Comparison of ENCODE assay signal across 8 cellular contexts in genomic region chr17:29291163-29291752, GRCh38. TPM values are rescaled to one million over a fixed set of nuclear protein-coding genes. Genes with fewer than 3 reads are reported as not detected.
A peak's percentile ranks its signal among the peaks of the same experiment; 100 is the strongest.
DNase-seq lines count a peak whose midpoint lies in the region; ATAC-seq and TF ChIP-seq lines count a peak whose summit lies in the region.

No MANE protein-coding gene starts in this region.

- H3K36me3 Mint-ChIP-seq in CD8-positive, alpha-beta T cell = peaks cover 39% of the 10 kb centered on the region
- H3K36me3 Mint-ChIP-seq in activated T-helper 1 cell treated with anti-CD3 and anti-CD28 coated beads, Interleukin-12 subunit alpha, Interleukin-12 subunit beta, Interleukin-2, Interleukin-4 antibody, amounts not matched to agents 30 ng/mL and 10 ng/mL and 1 ng/mL, durations not matched to agents 14 hours and 24 hours and 36 hours (ENCODE audit: low read depth) = peaks cover 45% of the 10 kb centered on the region

- POLR2A ChIA-PET in CD8-positive, alpha-beta T cell (lab: Charles Lee) = interaction anchor here (0.6 to 2.4 kb wide), 8 partner anchors 11 to 340 kb away, joined by 3 to 8 read pairs (median 4); partner anchors contain the start of gene PHF12

- peak overlapping the region; percentile 84 for H3K4me3 Mint-ChIP-seq in CD8-positive, alpha-beta T cell
- peak overlapping the region; percentile 92 for H3K4me3 Mint-ChIP-seq in activated T-helper 1 cell treated with anti-CD3 and anti-CD28 coated beads, Interleukin-12 subunit alpha, Interleukin-12 subunit beta, Interleukin-2, Interleukin-4 antibody, amounts not matched to agents 30 ng/mL and 10 ng/mL and 1 ng/mL, durations not matched to agents 14 hours and 24 hours and 36 hours

- peak; percentile 63 for TF ChIP-seq CTCF in CD8-positive, alpha-beta T cell (IDR thresholded peaks at IDR 0.05)
- peak; percentile 35 to 83 (median 70) for TF ChIP-seq CTCF in prostate gland (IDR thresholded peaks at IDR 0.05)

- WGBS in GM23248 (ENCODE audit: low coverage in 1 of 2, low lambda C conversion rate in 2 of 2, missing lambda C conversion rate in 2 of 2), 2 experiments = 2% methylated on average over 5 of the region's 5 CpGs
- WGBS in prostate gland = 12% methylated on average over 5 of the region's 5 CpGs

- TF ChIP-seq POLR2A in prostate gland (IDR thresholded peaks at IDR 0.05) = no peak

- peaks cover 44% of the 10 kb centered on the region for H4K20me1 ChIP-seq in GM23248 (ENCODE audit: insufficient read depth)

- intact Hi-C loops in CD8-positive, alpha-beta T cell (cut with DNase I, micrococcal nuclease) = loop anchor here (1.0 to 10.0 kb wide), 10 partner anchors 20 to 826 kb away; partner anchors contain the start of genes ABHD15 (in 2 of the 2), TP53I13 (in 2 of the 2), NEK8 (in 1 of the 2) and NSRP1 (in 1 of the 2)
- intact Hi-C loops in activated T-helper 1 cell treated with anti-CD3 and anti-CD28 coated beads, Interleukin-12 subunit alpha, Interleukin-12 subunit beta, Interleukin-2, Interleukin-4 antibody, amounts not matched to agents 30 ng/mL and 10 ng/mL and 1 ng/mL, durations not matched to agents 14 hours and 24 hours and 36 hours (cut with micrococcal nuclease) = loop anchor here (1.0 to 10.0 kb wide), 5 partner anchors 34 to 1084 kb away; partner anchors contain the start of genes CPD, NEK8 and TLCD1
- intact Hi-C loops in prostate gland (cut with DNase I) = loop anchor here (5.0 kb wide), 1 partner anchor 39 kb away; no protein-coding TSS in a partner anchor

- H3K9me3 ChIP-seq in CD8-positive, alpha-beta T cell (ENCODE audit: low read length) = no peaks in the 10 kb centered on the region
- H3K9me3 ChIP-seq in GM23248 (ENCODE audit: low read depth) (no peaks in the 10 kb centered on the region), prostate gland (no peaks in the 10 kb centered on the region)

- no peak overlapping the region for H2AFZ ChIP-seq in GM23248

- peaks cover 69% of the 10 kb centered on the region for H3K4me1 Mint-ChIP-seq in CD8-positive, alpha-beta T cell (ENCODE audit: low read depth)
- H3K4me1 Mint-ChIP-seq in activated T-helper 1 cell treated with anti-CD3 and anti-CD28 coated beads, Interleukin-12 subunit alpha, Interleukin-12 subunit beta, Interleukin-2, Interleukin-4 antibody, amounts not matched to agents 30 ng/mL and 10 ng/mL and 1 ng/mL, durations not matched to agents 14 hours and 24 hours and 36 hours (ENCODE audit: low read depth) = peaks cover 68% of the 10 kb centered on the region

- peak overlapping the region; percentile 97 for H3K4me2 ChIP-seq in GM23248 (ENCODE audit: unreplicated experiment)

- ATAC-seq in CD8-positive, alpha-beta T cell = no peak
- ATAC-seq in GM21723 (IDR thresholded peaks at IDR 0.05; ENCODE audit: unreplicated experiment) (no peak), HG02970 (IDR thresholded peaks at IDR 0.05; ENCODE audit: low FRiP score, unreplicated experiment) (no peak)

- peak overlapping the region; percentile 89 for H3K27ac Mint-ChIP-seq in CD8-positive, alpha-beta T cell
- peak overlapping the region; percentile 89 for H3K27ac Mint-ChIP-seq in activated T-helper 1 cell treated with anti-CD3 and anti-CD28 coated beads, Interleukin-12 subunit alpha, Interleukin-12 subunit beta, Interleukin-2, Interleukin-4 antibody, amounts not matched to agents 30 ng/mL and 10 ng/mL and 1 ng/mL, durations not matched to agents 14 hours and 24 hours and 36 hours

- H3K27me3 ChIP-seq in CD8-positive, alpha-beta T cell (ENCODE audit: insufficient read depth, low read length) = no peaks in the 10 kb centered on the region
- H3K27me3 ChIP-seq in GM23248 (replicated peaks; ENCODE audit: insufficient read depth) (no peaks in the 10 kb centered on the region), prostate gland (replicated peaks; ENCODE audit: insufficient read depth) (no peaks in the 10 kb centered on the region)

- H3K27ac ChIP-seq in CD8-positive, alpha-beta T cell (ENCODE audit: low read depth, low read length) = peak overlapping the region; percentile 17
- H3K27ac ChIP-seq in GM23248 (peak overlapping the region; percentile 94), prostate gland (peak overlapping the region; percentile 92 to 99)

- CTCF ChIA-PET in CD8-positive, alpha-beta T cell (lab: Charles Lee) = interaction anchor here (0.6 to 2.5 kb wide), 19 partner anchors 9 to 365 kb away, joined by 3 to 12 read pairs (median 4); no protein-coding TSS in a partner anchor

- peak overlapping the region; percentile 92 for H3K9ac ChIP-seq in GM23248

- H3K4me1 ChIP-seq in CD8-positive, alpha-beta T cell (ENCODE audit: insufficient read depth, low read length) = peaks cover 66% of the 10 kb centered on the region
- H3K4me1 ChIP-seq in GM23248 (ENCODE audit: insufficient read depth) (peaks cover 28% of the 10 kb centered on the region), prostate gland (replicated peaks) (peaks cover 6% of the 10 kb centered on the region)

- H3K9me2 ChIP-seq in GM23248 (ENCODE audit: insufficient read depth) = no peaks in the 10 kb centered on the region

- in situ Hi-C loops in GM23248 (cut with MboI) = no loop called here

- peak in 1 of 7 experiments; percentile 24 for DNase-seq in CD8-positive, alpha-beta T cell
- peak; percentile 83 for DNase-seq in GM23248
- DNase-seq in NCI-H460 (ENCODE audit: extremely low read depth, low read depth) = peak; percentile 78
- DNase-seq in activated T-helper 1 cell treated with anti-CD3 and anti-CD28 coated beads, Interleukin-12 subunit alpha, Interleukin-12 subunit beta, Interleukin-2, Interleukin-4 antibody, amounts not matched to agents 30 ng/mL and 10 ng/mL and 1 ng/mL, durations not matched to agents 14 hours and 24 hours and 36 hours (ENCODE audit: low spot score) = peak; percentile 20
- DNase-seq in germinal center (ENCODE audit: low spot score) = peak; percentile 49
- peak; percentile 48 for DNase-seq in prostate gland (ENCODE audit: low spot score)

- H3K4me3 ChIP-seq in CD8-positive, alpha-beta T cell (ENCODE audit: low read depth, low read length) = peak overlapping the region; percentile 54
- H3K4me3 ChIP-seq in GM23248 (peak overlapping the region; percentile 97), prostate gland (peak overlapping the region; percentile 72 to 92)

- H3K36me3 ChIP-seq in CD8-positive, alpha-beta T cell (ENCODE audit: insufficient read depth, low read length) = peaks cover 9% of the 10 kb centered on the region
- H3K36me3 ChIP-seq in GM23248 (ENCODE audit: low read depth) = peaks cover 35% of the 10 kb centered on the region
- H3K36me3 ChIP-seq in prostate gland = peaks cover 0 to 6% of the 10 kb centered on the region in 2 donors

- H3F3A ChIP-seq in GM23248 (ENCODE audit: insufficient read depth) = peaks cover 43% of the 10 kb centered on the region

- no peaks in the 10 kb centered on the region for H3K27me3 Mint-ChIP-seq in CD8-positive, alpha-beta T cell (ENCODE audit: low read depth)
- peaks cover 3% of the 10 kb centered on the region for H3K27me3 Mint-ChIP-seq in activated T-helper 1 cell treated with anti-CD3 and anti-CD28 coated beads, Interleukin-12 subunit alpha, Interleukin-12 subunit beta, Interleukin-2, Interleukin-4 antibody, amounts not matched to agents 30 ng/mL and 10 ng/mL and 1 ng/mL, durations not matched to agents 14 hours and 24 hours and 36 hours (ENCODE audit: insufficient read depth)

- peaks cover 73% of the 10 kb centered on the region for H3K79me2 ChIP-seq in GM23248 (ENCODE audit: insufficient read depth)

- no peaks in the 10 kb centered on the region for H3K9me3 Mint-ChIP-seq in CD8-positive, alpha-beta T cell
- H3K9me3 Mint-ChIP-seq in activated T-helper 1 cell treated with anti-CD3 and anti-CD28 coated beads, Interleukin-12 subunit alpha, Interleukin-12 subunit beta, Interleukin-2, Interleukin-4 antibody, amounts not matched to agents 30 ng/mL and 10 ng/mL and 1 ng/mL, durations not matched to agents 14 hours and 24 hours and 36 hours = no peaks in the 10 kb centered on the region

RNA-seq across cellular contexts. Expression of gene NUFIP2, which starts 2.7 kb away (rescaled TPM):
- total RNA-seq in CD8-positive, alpha-beta T cell = 10 to 100 TPM; 67.9 to 71.8 TPM
- total RNA-seq in GM23248 (2014; rRNA removed; shearing (Covaris generic)) = 30.9 and 31.6 TPM in 2 replicates
- 4.8 and 5.2 TPM in 2 replicates for polyA plus RNA-seq in GM23248 (2016; fragmentation: Nextera tagmentation; extraction: Ambion mirVana)
- 74.0 and 90.3 TPM in 2 replicates for total RNA-seq in NCI-H460 (2014; rRNA removed; shearing (Covaris generic))
- 63.7 and 90.2 TPM in 2 replicates for polyA plus RNA-seq in NCI-H460 (2014; cell fraction: nucleus; rRNA removed)
- total RNA-seq in activated T-helper 1 cell treated with anti-CD3 and anti-CD28 coated beads, Interleukin-12 subunit alpha, Interleukin-12 subunit beta, Interleukin-2, Interleukin-4 antibody, amounts not matched to agents 30 ng/mL and 10 ng/mL and 1 ng/mL, durations not matched to agents 14 hours and 24 hours and 36 hours = 92.2 and 95.5 TPM in 2 replicates
- total RNA-seq in prostate gland = 10 to 100 TPM; 21.1 to 30.6 TPM

RNA-seq across cellular contexts. Expression of gene CRYBA1, which starts 44.6 kb away (rescaled TPM):
- not detected for total RNA-seq in CD8-positive, alpha-beta T cell
- total RNA-seq in GM23248 (2014; rRNA removed; shearing (Covaris generic)) = not detected in 2 replicates
- polyA plus RNA-seq in GM23248 (2016; fragmentation: Nextera tagmentation; extraction: Ambion mirVana) = not detected in 2 replicates
- not detected in 2 replicates for total RNA-seq in NCI-H460 (2014; rRNA removed; shearing (Covaris generic))
- not detected in 2 replicates for polyA plus RNA-seq in NCI-H460 (2014; cell fraction: nucleus; rRNA removed)
- total RNA-seq in activated T-helper 1 cell treated with anti-CD3 and anti-CD28 coated beads, Interleukin-12 subunit alpha, Interleukin-12 subunit beta, Interleukin-2, Interleukin-4 antibody, amounts not matched to agents 30 ng/mL and 10 ng/mL and 1 ng/mL, durations not matched to agents 14 hours and 24 hours and 36 hours = not detected in 2 replicates
- total RNA-seq in prostate gland = not detected

Comparison
In these comparisons a context has a peak if more than half of its experiments do, and no peak if none do; other contexts are left out.
1. H3K27ac ChIP-seq: peak in every context shown above with its lines; median percentile 96 in prostate gland; 94 in GM23248; 17 in CD8-positive, alpha-beta T cell.